In genomic region chr17:28712037-28712704, GRCh38 we compare ENCODE assay signal across 1 cellular context.
TF ChIP-seq lines count a peak whose summit lies in the region.

No MANE protein-coding gene starts in this region.

TF ChIP-seq in IMR-90, 13 proteins besides CTCF, POLR2A, EP300 and RAD21:
- TF ChIP-seq MXI1 (IDR thresholded peaks at IDR 0.05; ENCODE audit: borderline replicate concordance, low read depth, low read length), result no peak
- TF ChIP-seq BHLHE40 (IDR thresholded peaks at IDR 0.05; ENCODE audit: low read depth, low read length), result no peak
- TF ChIP-seq RCOR1 (IDR thresholded peaks at IDR 0.05; ENCODE audit: insufficient replicate concordance, low read length), result no peak
- TF ChIP-seq MAFK (IDR thresholded peaks at IDR 0.05; ENCODE audit: low read depth, low read length), result no peak
- TF ChIP-seq USF2 (IDR thresholded peaks at IDR 0.05; ENCODE audit: low read depth, low read length), result no peak
- no peak for TF ChIP-seq NFE2L2 (IDR thresholded peaks at IDR 0.05; ENCODE audit: low read depth, low read length)
- no peak for TF ChIP-seq RFX5 (IDR thresholded peaks at IDR 0.05; ENCODE audit: low read depth, low read length)
- no peak for TF ChIP-seq CHD1 (IDR thresholded peaks at IDR 0.05; ENCODE audit: low read depth, low read length)
- TF ChIP-seq FOS (IDR thresholded peaks at IDR 0.05; ENCODE audit: low read depth, low read length), result no peak
- TF ChIP-seq ELK1 (IDR thresholded peaks at IDR 0.05; ENCODE audit: borderline replicate concordance, low read depth, low read length), result no peak
- no peak for TF ChIP-seq MAZ (IDR thresholded peaks at IDR 0.05; ENCODE audit: borderline replicate concordance, low read depth, low read length)
- TF ChIP-seq CEBPB (IDR thresholded peaks at IDR 0.05; ENCODE audit: low read depth, low read length), result no peak
